15 cellular contexts compared by ENCODE assay signal in genomic region chr15:66948294-66948693, GRCh38.
DNase-seq lines count a peak whose midpoint lies in the region; ATAC-seq and TF ChIP-seq lines count a peak whose summit lies in the region.
"Had no signal": no experiment of that assay in that cellular context is flagged by ENCODE, and none has a peak within 500 bp of the region (broad histone marks: within the 10 kb centered on the region; RNA-seq: fewer than 3 reads in every experiment).

No MANE protein-coding gene starts in this region.

- H3K79me2 ChIP-seq in ACC112 (ENCODE audit: control insufficient read depth, insufficient read depth, low read length, unreplicated experiment) (no peaks in the 10 kb centered on the region), hepatocyte (no peaks in the 10 kb centered on the region)

- TF ChIP-seq POLR2A in thyroid gland (IDR thresholded peaks at IDR 0.05): no peak

- peak; percentile 28 for DNase-seq in GOT3 (lab: John Stamatoyannopoulos, UW)
- DNase-seq in T1000 (lab: John Stamatoyannopoulos, UW): peak; percentile 42
- peak; percentile 54 for DNase-seq in hepatocyte (ENCODE audit: low spot score)
- no peak for DNase-seq in thyroid gland
- no peak for DNase-seq in NCI-H526 treated with DMSO at 0.1 percent for 48 hours (lab: John Stamatoyannopoulos, UW)
- DNase-seq: activated CD4-positive, alpha-beta T cell treated with anti-CD3 and anti-CD28 coated beads, Interleukin-2, amount 50 U/mL, for 1 hour; NCI-H1436; occipital lobe; stimulated activated CD4-positive, alpha-beta T cell treated with anti-CD3 and anti-CD28 coated beads, Interleukin-15, amount 100 ng/mL, for 24 hours had no signal

- TF ChIP-seq CTCF in hepatocyte (IDR thresholded peaks at IDR 0.05; ENCODE audit: poor library complexity) (no peak), thyroid gland (IDR thresholded peaks at IDR 0.05) (no peak)

- no peak overlapping the region for H3K4me2 ChIP-seq in hepatocyte

- no peaks in the 10 kb centered on the region for H3K36me3 ChIP-seq in ACC112 (ENCODE audit: insufficient read depth, low read length)
- H3K36me3 ChIP-seq in hepatocyte (replicated peaks; ENCODE audit: insufficient read depth, low read depth): no peaks in the 10 kb centered on the region
- no peaks in the 10 kb centered on the region for H3K36me3 ChIP-seq in thyroid gland

- no peak for ATAC-seq in GM18909 (IDR thresholded peaks at IDR 0.05; ENCODE audit: poor library complexity, unreplicated experiment)
- no peak for ATAC-seq in HG02884 (IDR thresholded peaks at IDR 0.05; ENCODE audit: unreplicated experiment)
- ATAC-seq: SK-N-SH treated with all-trans-retinoic acid at 6 μM for 48 hours had no signal

- H4K20me1 ChIP-seq in hepatocyte (ENCODE audit: insufficient read depth, poor library complexity, severe bottlenecking): no peaks in the 10 kb centered on the region

- no peak overlapping the region for H3K4me3 ChIP-seq in ACC112 (ENCODE audit: low read depth, low read length)
- no peak overlapping the region for H3K4me3 ChIP-seq in hepatocyte
- H3K4me3 ChIP-seq in thyroid gland (replicated peaks in 1 of 3): no peak overlapping the region

- no peaks in the 10 kb centered on the region for H3K27me3 ChIP-seq in ACC112 (ENCODE audit: insufficient read depth, low read length)
- no peaks in the 10 kb centered on the region for H3K27me3 ChIP-seq in hepatocyte
- H3K27me3 ChIP-seq in thyroid gland: no peaks in the 10 kb centered on the region

- H3K27ac ChIP-seq in ACC112 (ENCODE audit: low read depth, low read length): peak overlapping the region; percentile 34; the same call in 1 of the 2 replicates
- H3K27ac ChIP-seq in hepatocyte: no peak overlapping the region
- H3K27ac ChIP-seq in thyroid gland: no peak overlapping the region
- H3K27ac ChIP-seq: C4-2B, HL-60 had no signal

- 76% methylated on average over 2 of the region's 2 CpGs for WGBS in hepatocyte (ENCODE audit: low lambda C conversion rate, missing lambda C conversion rate)
- 72 to 74% methylated on average over 2 of the region's 2 CpGs for WGBS in thyroid gland, 2 donors

- H3K4me1 ChIP-seq in ACC112 (ENCODE audit: control insufficient read depth, insufficient read depth, low read length, unreplicated experiment) (peaks cover 32% of the 10 kb centered on the region), hepatocyte (ENCODE audit: insufficient read depth) (no peaks in the 10 kb centered on the region), thyroid gland (peaks cover 0 to 4% of the 10 kb centered on the region in 2 donors)

- intact Hi-C loops in thyroid gland (cut with DNase I): loop anchor here (5.0 to 10.0 kb wide), 2 partner anchors 359 to 487 kb away; no protein-coding TSS in a partner anchor

- no peaks in the 10 kb centered on the region for H3K9me2 ChIP-seq in hepatocyte (replicated peaks; ENCODE audit: insufficient read depth)

- H3K9me3 ChIP-seq in hepatocyte (ENCODE audit: low read depth) (no peaks in the 10 kb centered on the region), thyroid gland (no peaks in the 10 kb centered on the region)

- H2AFZ ChIP-seq in ACC112 (ENCODE audit: low read length, unreplicated experiment) (no peak overlapping the region), hepatocyte (no peak overlapping the region)

Comparison
In these comparisons a context has a peak if more than half of its experiments do, and no peak if none do; other contexts are left out.
1. DNase-seq: peak in GOT3 (single experiment), T1000 (single experiment) and hepatocyte (single experiment); none in thyroid gland (0 of 2) and NCI-H526 treated with DMSO at 0.1 percent for 48 hours (single experiment).